Comparison of ENCODE assay signal across 15 cellular contexts in genomic region chr4:55445921-55446577, GRCh38. TPM values are rescaled to one million over a fixed set of nuclear protein-coding genes. Genes with fewer than 3 reads are reported as not detected.
DNase-seq lines count a peak whose midpoint lies in the region; ATAC-seq and TF ChIP-seq lines count a peak whose summit lies in the region.
"Had no signal": no experiment of that assay in that cellular context is flagged by ENCODE, and none has a peak within 500 bp of the region (broad histone marks: within the 10 kb centered on the region; RNA-seq: fewer than 3 reads in every experiment).

No MANE protein-coding gene starts in this region.

- H3K23ac ChIP-seq in mesenchymal stem cell (ENCODE audit: low read length in 2 of 2) = no peak overlapping the region

- in situ Hi-C loops in brain microvascular endothelial cell (cut with HindIII; ENCODE audit: low pct_ligation_motif_present, low sequenced_read_pairs) = no loop called here

- H3K36me3 ChIP-seq in brain microvascular endothelial cell (replicated peaks) (peaks cover 16% of the 10 kb centered on the region), mesenchymal stem cell (ENCODE audit: control insufficient read depth in 1 of 2, insufficient read depth in 2 of 2, low read depth in 1 of 2, low read length in 2 of 2) (peaks cover 0 to 53% of the 10 kb centered on the region in 2 experiments), right atrium auricular region (peaks cover 48% of the 10 kb centered on the region)

- H2BK15ac ChIP-seq in mesenchymal stem cell (ENCODE audit: low read depth, poor library complexity, severe bottlenecking) = no peak overlapping the region

- H3K14ac ChIP-seq in mesenchymal stem cell (ENCODE audit: low read length in 2 of 2) = no peak overlapping the region

- no peaks in the 10 kb centered on the region for H3K79me1 ChIP-seq in mesenchymal stem cell (replicated peaks; ENCODE audit: low read length, poor library complexity, severe bottlenecking)

- no peak overlapping the region for H4K91ac ChIP-seq in mesenchymal stem cell (ENCODE audit: low read length)

- H4K8ac ChIP-seq in mesenchymal stem cell (ENCODE audit: low read length) = no peak overlapping the region

- H3K27ac ChIP-seq in brain microvascular endothelial cell (peak overlapping the region; percentile 56), mesenchymal stem cell (ENCODE audit: low read length, poor library complexity, severe bottlenecking) (peak overlapping the region; percentile 85), right atrium auricular region (no peak overlapping the region)
- H3K27ac ChIP-seq: neural progenitor cell had no signal

- no peak overlapping the region for H2BK12ac ChIP-seq in mesenchymal stem cell (ENCODE audit: low read length in 2 of 2)

- DNase-seq in AG09309 (ENCODE audit: low read depth) (peak; percentile 66), Kasumi-1 (lab: John Stamatoyannopoulos, UW) (peak; percentile 24 to 50), brain microvascular endothelial cell (peak; percentile 20), mesenchymal stem cell (peak; percentile 72), medulla oblongata (ENCODE audit: extremely low spot score) (no peak), right atrium auricular region (ENCODE audit: low spot score) (no peak)
- DNase-seq: activated CD4-positive, alpha-beta memory T cell treated with anti-CD3 and anti-CD28 coated beads for 36 hours; activated naive CD4-positive, alpha-beta T cell treated with Interleukin-2 at 50 U/mL for 16 hours; CD4-positive, CD25-positive, alpha-beta regulatory T cell; NK-92 treated with Interleukin-12 subunit alpha and Interleukin-12 subunit beta, amount 100 ng/mL, for 24 hours; T-helper 17 cell had no signal

- H2BK120ac ChIP-seq in mesenchymal stem cell (ENCODE audit: low read depth, low read length) = no peak overlapping the region

- no peak overlapping the region for H2BK5ac ChIP-seq in mesenchymal stem cell (ENCODE audit: low read depth, low read length, poor library complexity, severe bottlenecking)

- H2AK5ac ChIP-seq in mesenchymal stem cell (ENCODE audit: low read length, severe bottlenecking) = no peak overlapping the region

- H3K4me3 ChIP-seq in AG09309 (ENCODE audit: control insufficient read depth, low read depth, low read length) = no peak overlapping the region
- no peak overlapping the region for H3K4me3 ChIP-seq in brain microvascular endothelial cell (ENCODE audit: low read depth, low read length)
- no peak overlapping the region for H3K4me3 ChIP-seq in mesenchymal stem cell (ENCODE audit: insufficient read depth in 1 of 2, low read depth in 1 of 2, low read length in 2 of 2)
- no peak overlapping the region for H3K4me3 ChIP-seq in right atrium auricular region
- H3K4me3 ChIP-seq: GM23338, neural progenitor cell had no signal

- TF ChIP-seq CTCF in AG09309 (IDR thresholded peaks at IDR 0.05; ENCODE audit: control insufficient read depth, insufficient read depth, low read depth, low read length, missing control alignments) (no peak), brain microvascular endothelial cell (IDR thresholded peaks at IDR 0.05; ENCODE audit: low read depth, low read length, missing control alignments) (no peak), right atrium auricular region (IDR thresholded peaks at IDR 0.05) (no peak)

- no peak overlapping the region for H2AFZ ChIP-seq in mesenchymal stem cell (ENCODE audit: low read depth, low read length)
- H2AFZ ChIP-seq: GM23338, neural progenitor cell had no signal

- ATAC-seq in HG02623 (IDR thresholded peaks at IDR 0.05; ENCODE audit: unreplicated experiment) (no peak), HG02870 (IDR thresholded peaks at IDR 0.05; ENCODE audit: unreplicated experiment) (no peak)
- ATAC-seq: GM23338, T-helper 17 cell had no signal

- H3K4me1 ChIP-seq in mesenchymal stem cell (ENCODE audit: control insufficient read depth, insufficient read depth, low read depth, low read length) (peaks cover 8% of the 10 kb centered on the region), right atrium auricular region (no peaks in the 10 kb centered on the region)
- H3K4me1 ChIP-seq: neural progenitor cell had no signal

- WGBS in mesenchymal stem cell = 89% methylated on average over 1 of the region's 2 CpGs

- no peaks in the 10 kb centered on the region for H3K27me3 ChIP-seq in brain microvascular endothelial cell (replicated peaks)
- H3K27me3 ChIP-seq in mesenchymal stem cell (ENCODE audit: control insufficient read depth in 1 of 2, insufficient read depth in 1 of 2, low read length in 2 of 2) = no peaks in the 10 kb centered on the region
- no peaks in the 10 kb centered on the region for H3K27me3 ChIP-seq in right atrium auricular region
- H3K27me3 ChIP-seq: neural progenitor cell had no signal

- no peak overlapping the region for H3K18ac ChIP-seq in mesenchymal stem cell (ENCODE audit: low read depth in 1 of 2, low read length in 2 of 2)

- H3K9ac ChIP-seq in mesenchymal stem cell (ENCODE audit: low read length) = peak overlapping the region; percentile 72
- H3K9ac ChIP-seq: neural progenitor cell had no signal

- H3K4ac ChIP-seq in mesenchymal stem cell (ENCODE audit: low read depth in 1 of 2, low read length in 2 of 2) = no peak overlapping the region

- H3K9me3 ChIP-seq in mesenchymal stem cell (ENCODE audit: control insufficient read depth, low read length) = no peaks in the 10 kb centered on the region
- no peaks in the 10 kb centered on the region for H3K9me3 ChIP-seq in right atrium auricular region

- H3K4me2 ChIP-seq in mesenchymal stem cell (ENCODE audit: low read length, poor library complexity, severe bottlenecking) = no peak overlapping the region
- H3K4me2 ChIP-seq: GM23338, neural progenitor cell had no signal

RNA-seq across cellular contexts. Expression of gene TMEM165, which starts 50.3 kb away (rescaled TPM):
- polyA plus RNA-seq in mesenchymal stem cell (2013, experiment 1 of 2) = 98.0 TPM
- polyA plus RNA-seq in mesenchymal stem cell (2013, experiment 2 of 2) = 99.5 TPM
- total RNA-seq in right atrium auricular region = 10 to 100 TPM; 75.5 to 90.1 TPM

Comparison
In these comparisons a context has a peak if more than half of its experiments do, and no peak if none do; other contexts are left out.
1. DNase-seq: peak in AG09309 (single experiment), Kasumi-1 (2 of 2), brain microvascular endothelial cell (single experiment) and mesenchymal stem cell (single experiment); none in medulla oblongata (single experiment) and right atrium auricular region (single experiment).
2. H3K27ac ChIP-seq: peak in brain microvascular endothelial cell (single experiment) and mesenchymal stem cell (single experiment); none in right atrium auricular region (0 of 2).